9 cellular contexts compared by ENCODE assay signal in the genomic region with DNA sequence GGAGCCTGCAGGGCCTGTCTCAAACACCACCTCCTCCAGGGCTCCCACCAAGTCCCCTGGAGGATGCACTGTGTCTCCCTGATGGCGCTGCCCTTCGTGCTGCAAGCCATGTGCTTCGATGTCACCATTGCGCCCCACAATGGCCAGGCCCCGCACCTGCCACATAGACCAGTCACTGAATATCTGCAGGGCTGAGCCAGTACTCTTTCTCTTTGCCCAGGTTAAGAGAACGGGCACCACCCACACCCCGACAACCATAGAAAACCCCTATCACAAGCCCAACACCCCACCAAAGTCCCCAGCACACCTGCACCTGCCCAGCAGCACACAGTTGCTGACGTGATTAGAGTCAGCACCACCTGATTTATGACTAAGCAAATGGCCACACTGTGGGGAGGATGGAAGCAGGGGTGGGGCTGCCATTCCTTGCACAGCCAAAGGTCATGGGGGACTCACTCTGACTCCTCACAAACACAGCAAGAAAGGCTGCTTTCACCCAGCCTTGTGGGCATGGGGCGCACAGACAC.
DNase-seq lines count a peak whose midpoint lies in the region; ATAC-seq and TF ChIP-seq lines count a peak whose summit lies in the region.
"Had no signal": no experiment of that assay in that cellular context is flagged by ENCODE, and none has a peak within 500 bp of the region (broad histone marks: within the 10 kb centered on the region; RNA-seq: fewer than 3 reads in every experiment).

No MANE protein-coding gene starts in this region.

- no peak overlapping the region for H3K4me3 ChIP-seq in heart left ventricle
- no peak overlapping the region for H3K4me3 ChIP-seq in OCI-LY1 (ENCODE audit: low read depth, low read length, poor library complexity, severe bottlenecking)
- no peak overlapping the region for H3K4me3 ChIP-seq in dorsolateral prefrontal cortex

- no peak overlapping the region for H3K4me3 Mint-ChIP-seq in stimulated activated naive CD8-positive, alpha-beta T cell treated with anti-CD3 and anti-CD28 coated beads, Interleukin-15, amount 100 ng/mL, for 72 hours
- H3K4me3 Mint-ChIP-seq: activated naive CD8-positive, alpha-beta T cell had no signal

- H3K4me1 ChIP-seq in heart left ventricle (peaks cover 0 to 14% (median 4%) of the 10 kb centered on the region in 12 donors), OCI-LY1 (ENCODE audit: insufficient read depth, low read length, severe bottlenecking) (peaks cover 33% of the 10 kb centered on the region)

- WGBS in heart left ventricle, 4 donors = 89 to 94% (median 93%) methylated on average over 7 to 9 of the region's 9 CpGs

- no peaks in the 10 kb centered on the region for H3K79me2 ChIP-seq in OCI-LY1 (ENCODE audit: insufficient read depth, low read length)

- H3K36me3 ChIP-seq in heart left ventricle (peaks cover 0 to 35% (median 16%) of the 10 kb centered on the region in 9 donors), OCI-LY1 (ENCODE audit: insufficient read depth, low read length) (peaks cover 69% of the 10 kb centered on the region)

- H3K27me3 ChIP-seq in heart left ventricle (no peaks in the 10 kb centered on the region), OCI-LY1 (ENCODE audit: insufficient read depth, low read length) (no peaks in the 10 kb centered on the region), dorsolateral prefrontal cortex (no peaks in the 10 kb centered on the region)

- H3K4me2 ChIP-seq in OCI-LY1 (ENCODE audit: low read length) = no peak overlapping the region

- no peak for TF ChIP-seq POLR2A in heart left ventricle (IDR thresholded peaks at IDR 0.05)

- no peaks in the 10 kb centered on the region for H3K27me3 Mint-ChIP-seq in stimulated activated naive CD8-positive, alpha-beta T cell treated with anti-CD3 and anti-CD28 coated beads, Interleukin-15, amount 100 ng/mL, for 72 hours
- H3K27me3 Mint-ChIP-seq: activated naive CD8-positive, alpha-beta T cell had no signal

- ATAC-seq in Right ventricle myocardium superior (ENCODE audit: poor library complexity) = peak; percentile 25
- no peak for ATAC-seq in heart left ventricle
- peak; percentile 55 for ATAC-seq in stimulated activated naive CD8-positive, alpha-beta T cell treated with anti-CD3 and anti-CD28 coated beads, Interleukin-15, amount 100 ng/mL, for 72 hours

- peak overlapping the region; percentile 49 to 87 for H3K27ac Mint-ChIP-seq in stimulated activated naive CD8-positive, alpha-beta T cell treated with anti-CD3 and anti-CD28 coated beads, Interleukin-15, amount 100 ng/mL, for 72 hours
- H3K27ac Mint-ChIP-seq: activated naive CD8-positive, alpha-beta T cell had no signal

- H3K27ac ChIP-seq in heart left ventricle = no peak overlapping the region
- peak overlapping the region; percentile 7 for H3K27ac ChIP-seq in OCI-LY1 (ENCODE audit: low read depth, low read length, poor library complexity, severe bottlenecking)
- H3K27ac ChIP-seq in dorsolateral prefrontal cortex = peak overlapping the region in 38 of 59 donors; percentile 0 to 93 (median 64)

- peaks cover 11% of the 10 kb centered on the region for H3K4me1 Mint-ChIP-seq in stimulated activated naive CD8-positive, alpha-beta T cell treated with anti-CD3 and anti-CD28 coated beads, Interleukin-15, amount 100 ng/mL, for 72 hours

- H3F3A ChIP-seq in OCI-LY1 (ENCODE audit: insufficient read depth, low read length) = no peaks in the 10 kb centered on the region

- H3K9ac ChIP-seq in OCI-LY1 (ENCODE audit: low read length) = no peak overlapping the region; the same call in 1 of the 2 replicates

- intact Hi-C loops in Right ventricle myocardium superior (cut with DNase I) = no loop called here
- intact Hi-C loops in heart left ventricle (cut with DNase I) = no loop called here
- intact Hi-C loops in dorsolateral prefrontal cortex (cut with DNase I) = no loop called here

- H2AFZ ChIP-seq in OCI-LY1 (ENCODE audit: low read length) = no peak overlapping the region

- H3K9me3 Mint-ChIP-seq in stimulated activated naive CD8-positive, alpha-beta T cell treated with anti-CD3 and anti-CD28 coated beads, Interleukin-15, amount 100 ng/mL, for 72 hours = no peaks in the 10 kb centered on the region

- H3K9me3 ChIP-seq in heart left ventricle (no peaks in the 10 kb centered on the region), OCI-LY1 (ENCODE audit: low read length) (no peaks in the 10 kb centered on the region)

- no peaks in the 10 kb centered on the region for H3K9me2 ChIP-seq in OCI-LY1 (ENCODE audit: low read depth, low read length)

- no peaks in the 10 kb centered on the region for H4K20me1 ChIP-seq in OCI-LY1 (ENCODE audit: insufficient read depth, low read length)

- no peak for DNase-seq in Right ventricle myocardium superior
- no peak for DNase-seq in heart left ventricle
- no peak for DNase-seq in dorsolateral prefrontal cortex
- DNase-seq in stimulated activated naive CD8-positive, alpha-beta T cell treated with anti-CD3 and anti-CD28 coated beads, Interleukin-15, amount 100 ng/mL, for 72 hours = no peak
- no peak for DNase-seq in NCI-H2029 (lab: John Stamatoyannopoulos, UW)
- no peak for DNase-seq in NCI-H345 (lab: John Stamatoyannopoulos, UW)
- no peak for DNase-seq in NCI-H774 (lab: John Stamatoyannopoulos, UW)

- no peak for TF ChIP-seq CTCF in heart left ventricle (IDR thresholded peaks at IDR 0.05)
- peak; percentile 69 for TF ChIP-seq CTCF in OCI-LY1 (IDR thresholded peaks at IDR 0.05; ENCODE audit: low read length)
- TF ChIP-seq CTCF in dorsolateral prefrontal cortex (IDR thresholded peaks at IDR 0.05 in 54 of 56, conservative IDR thresholded peaks at IDR 0.05 in 2 of 56; ENCODE audit: low read depth in 1 of 56, partially characterized antibody in 56 of 56) = no peak

Comparison
In these comparisons a context has a peak if more than half of its experiments do, and no peak if none do; other contexts are left out.
1. ATAC-seq: peak in Right ventricle myocardium superior (single experiment) and stimulated activated naive CD8-positive, alpha-beta T cell treated with anti-CD3 and anti-CD28 coated beads, Interleukin-15, amount 100 ng/mL, for 72 hours (single experiment); none in heart left ventricle (0 of 4).
2. H3K27ac ChIP-seq: peak in OCI-LY1 (single experiment) and dorsolateral prefrontal cortex (38 of 59); none in heart left ventricle (0 of 12).